Comparison of ENCODE assay signal across 1 cellular context in genomic region chr19:1847684-1848398, GRCh38.
TF ChIP-seq lines count a peak whose summit lies in the region.

No MANE protein-coding gene starts in this region.

TF ChIP-seq in HepG2, 621 proteins besides CTCF, POLR2A, EP300 and RAD21 (continued from another document):
- TF ChIP-seq ZSCAN20 (CRISPR knock-in tag; IDR thresholded peaks at IDR 0.05; ENCODE audit: borderline replicate concordance) (0 out of 2 replicates have a peak, but pooled peaks have one; percentile 17), SRSF9 (IDR thresholded peaks at IDR 0.05; ENCODE audit: borderline replicate concordance, insufficient read depth, low read depth, low read length, poor library complexity, severe bottlenecking) (no peak), MED8 (CRISPR knock-in tag; IDR thresholded peaks at IDR 0.05; ENCODE audit: insufficient replicate concordance) (no peak), RXRA (CRISPR knock-in tag; IDR thresholded peaks at IDR 0.05) (peak; percentile 33; the same call in 1 of the 2 replicates), NFIC (IDR thresholded peaks at IDR 0.05; ENCODE audit: low read length) (no peak), SOX13 (IDR thresholded peaks at IDR 0.05) (no peak), SOX13 (CRISPR knock-in tag; conservative IDR thresholded peaks at IDR 0.05 in 1 of 2, IDR thresholded peaks at IDR 0.05 in 1 of 2) (no peak), DR1 (CRISPR knock-in tag; IDR thresholded peaks at IDR 0.05) (no peak), ZNF143 (CRISPR knock-in tag; IDR thresholded peaks at IDR 0.05) (peak; percentile 50; the same call in 1 of the 2 replicates), ZZZ3 (CRISPR knock-in tag; IDR thresholded peaks at IDR 0.05; ENCODE audit: borderline replicate concordance) (no peak), PHF5A (CRISPR knock-in tag; IDR thresholded peaks at IDR 0.05; ENCODE audit: low read depth, unreplicated experiment) (no peak), TARDBP (CRISPR knock-in tag; IDR thresholded peaks at IDR 0.05) (0 out of 2 replicates have a peak, but pooled peaks have one; percentile 26), THAP11 (CRISPR knock-in tag; IDR thresholded peaks at IDR 0.05) (no peak), TEF (CRISPR knock-in tag; IDR thresholded peaks at IDR 0.05) (0 out of 2 replicates have a peak, but pooled peaks have one; percentile 42), ZBTB21 (CRISPR knock-in tag; IDR thresholded peaks at IDR 0.05) (peak; percentile 1; the same call in 1 of the 2 replicates), ZNF574 (CRISPR knock-in tag; IDR thresholded peaks at IDR 0.05) (no peak; the same call in 1 of the 2 replicates), IRF9 (CRISPR knock-in tag; IDR thresholded peaks at IDR 0.05; ENCODE audit: borderline replicate concordance) (0 out of 2 replicates have a peak, but pooled peaks have one; percentile 10), RBFOX2 (IDR thresholded peaks at IDR 0.05; ENCODE audit: low read depth, low read length) (peak; percentile 80; the same call in 1 of the 2 replicates), ZBED4 (CRISPR knock-in tag; IDR thresholded peaks at IDR 0.05; ENCODE audit: borderline replicate concordance) (no peak), ETV6 (CRISPR knock-in tag; conservative IDR thresholded peaks at IDR 0.05) (no peak), SMYD3 (CRISPR knock-in tag; IDR thresholded peaks at IDR 0.05) (no peak), MED1 (CRISPR knock-in tag; IDR thresholded peaks at IDR 0.05) (0 out of 2 replicates have a peak, but pooled peaks have one; percentile 1), DNMT1 (CRISPR knock-in tag; IDR thresholded peaks at IDR 0.05) (no peak), ETV5 (CRISPR knock-in tag; IDR thresholded peaks at IDR 0.05; ENCODE audit: borderline replicate concordance) (0 out of 2 replicates have a peak, but pooled peaks have one; percentile 19), ZNF121 (CRISPR knock-in tag; IDR thresholded peaks at IDR 0.05) (no peak; the same call in 1 of the 2 replicates), SALL1 (CRISPR knock-in tag; IDR thresholded peaks at IDR 0.05) (peak; percentile 40; the same call in 1 of the 2 replicates), XRCC5 (optimal IDR thresholded peaks at IDR 0.05; ENCODE audit: low read length) (peak; percentile 17), ZFX (CRISPR knock-in tag; IDR thresholded peaks at IDR 0.05; ENCODE audit: low read depth) (peak; percentile 12; the same call in 1 of the 2 replicates), FOXJ3 (CRISPR knock-in tag; IDR thresholded peaks at IDR 0.05; ENCODE audit: borderline replicate concordance) (no peak), EED (CRISPR knock-in tag; IDR thresholded peaks at IDR 0.05) (no peak), ZNF839 (CRISPR knock-in tag; IDR thresholded peaks at IDR 0.05; ENCODE audit: borderline replicate concordance) (0 out of 2 replicates have a peak, but pooled peaks have one; percentile 35), ZNF235 (CRISPR knock-in tag; IDR thresholded peaks at IDR 0.05; ENCODE audit: borderline replicate concordance) (no peak), SIX4 (CRISPR knock-in tag; IDR thresholded peaks at IDR 0.05) (no peak), NR2F6 (IDR thresholded peaks at IDR 0.05) (no peak), NR2F6 (CRISPR knock-in tag; IDR thresholded peaks at IDR 0.05) (no peak), ZFP1 (CRISPR knock-in tag; IDR thresholded peaks at IDR 0.05) (no peak), ZNF260 (CRISPR knock-in tag; IDR thresholded peaks at IDR 0.05; ENCODE audit: borderline replicate concordance, low read depth) (no peak), RNF2 (conservative IDR thresholded peaks at IDR 0.05; ENCODE audit: low read depth) (no peak), ZNF414 (CRISPR knock-in tag; IDR thresholded peaks at IDR 0.05) (no peak; the same call in 1 of the 2 replicates), ZNF747 (CRISPR knock-in tag; IDR thresholded peaks at IDR 0.05; ENCODE audit: borderline replicate concordance) (no peak), HNF1B (CRISPR knock-in tag; IDR thresholded peaks at IDR 0.05) (no peak), CSRNP1 (CRISPR knock-in tag; IDR thresholded peaks at IDR 0.05) (0 out of 2 replicates have a peak, but pooled peaks have one; percentile 18), ATF1 (CRISPR knock-in tag; IDR thresholded peaks at IDR 0.05) (peak; percentile 56), TSC22D2 (CRISPR knock-in tag; IDR thresholded peaks at IDR 0.05; ENCODE audit: borderline replicate concordance) (no peak), CREB1 (IDR thresholded peaks at IDR 0.05) (0 out of 2 replicates have a peak, but pooled peaks have one; percentile 50), CREB1 (CRISPR knock-in tag; IDR thresholded peaks at IDR 0.05) (peak; percentile 60; the same call in 1 of the 2 replicates), HNF4A (CRISPR knock-in tag; IDR thresholded peaks at IDR 0.05) (no peak)
